14 cellular contexts compared by ENCODE assay signal in the genomic region with DNA sequence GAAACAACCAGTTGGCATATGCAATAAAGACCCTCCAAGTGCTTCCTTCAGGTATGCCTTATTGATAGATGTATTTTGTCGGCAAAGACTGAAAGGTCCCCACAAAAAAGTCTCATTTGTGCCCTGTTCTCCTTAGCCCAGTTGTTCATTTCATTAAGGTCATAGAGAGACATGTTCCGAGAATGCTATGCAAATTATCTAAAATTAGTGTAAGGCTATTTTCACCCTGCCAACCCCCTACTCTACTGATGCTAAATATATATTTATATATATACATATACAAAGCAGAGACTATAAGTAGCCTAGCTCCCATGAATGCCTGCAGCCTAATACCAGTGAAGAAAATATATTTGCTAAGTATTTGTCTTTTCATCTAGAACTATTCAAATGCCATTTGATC.
DNase-seq lines count a peak whose midpoint lies in the region; ATAC-seq, FAIRE-seq and TF ChIP-seq lines count a peak whose summit lies in the region.
"Had no signal": no experiment of that assay in that cellular context is flagged by ENCODE, and none has a peak within 500 bp of the region (broad histone marks: within the 10 kb centered on the region; RNA-seq: fewer than 3 reads in every experiment).

No MANE protein-coding gene starts in this region.

- TF ChIP-seq POLR2A in GM12892 (IDR thresholded peaks at IDR 0.05; ENCODE audit: low read depth, low read length) = no peak

- DNase-seq in GM12892 (ENCODE audit: insufficient read length) = no peak
- no peak for DNase-seq in SK-N-DZ (ENCODE audit: low spot score)
- no peak for DNase-seq in NCI-H1694 treated with DMSO at 0.1 percent for 48 hours (lab: John Stamatoyannopoulos, UW)
- no peak for DNase-seq in central memory CD4-positive, alpha-beta T cell
- no peak for DNase-seq in mammary epithelial cell
- DNase-seq: colonic mucosa; DMS 273 treated with DMSO at 0.1 percent for 48 hours; immature natural killer cell; NCI-H510A treated with DMSO at 0.1 percent for 48 hours; stimulated activated CD8-positive, alpha-beta memory T cell treated with anti-CD3 and anti-CD28 coated beads, Interleukin-4, amount 100 ng/mL, for 48 hours had no signal

- intact Hi-C loops in mammary epithelial cell (cut with micrococcal nuclease) = no loop called here

- TF ChIP-seq CTCF in mammary epithelial cell (conservative IDR thresholded peaks at IDR 0.05 in 1 of 2, IDR thresholded peaks at IDR 0.05 in 1 of 2; ENCODE audit: extremely low read depth in 1 of 2, insufficient read depth in 1 of 2, low read depth in 1 of 2, low read length in 2 of 2) = no peak

- no peaks in the 10 kb centered on the region for H3K4me1 ChIP-seq in mammary epithelial cell (ENCODE audit: insufficient read depth, low read length)
- H3K4me1 ChIP-seq: adrenal gland, colonic mucosa had no signal

- no peaks in the 10 kb centered on the region for H3K36me3 ChIP-seq in mammary epithelial cell (ENCODE audit: insufficient read depth, low read length)
- H3K36me3 ChIP-seq: adrenal gland, colonic mucosa had no signal

- 100% methylated on average over 2 of the region's 2 CpGs for WGBS in mammary epithelial cell (ENCODE audit: low coverage, missing lambda C conversion rate)

- FAIRE-seq in GM12892 (lab: Jason Lieb, UNC) = peak; percentile 90

- in situ Hi-C loops in mammary epithelial cell (cut with MboI; ENCODE audit: low sequenced_read_pairs in 2 of 2) = no loop called here

- H2AFZ ChIP-seq in mammary epithelial cell (ENCODE audit: low read depth, low read length) = no peak overlapping the region

- no peaks in the 10 kb centered on the region for H3K27me3 ChIP-seq in mammary epithelial cell (ENCODE audit: insufficient read depth, low read length)
- H3K27me3 ChIP-seq: adrenal gland, colonic mucosa had no signal

- no peaks in the 10 kb centered on the region for H3K9me3 ChIP-seq in mammary epithelial cell (replicated peaks; ENCODE audit: insufficient read depth, low read length)
- H3K9me3 ChIP-seq: adrenal gland, colonic mucosa had no signal

- no peak overlapping the region for H3K4me3 ChIP-seq in mammary epithelial cell (replicated peaks in 1 of 3; ENCODE audit: insufficient read depth in 1 of 3, low read depth in 2 of 3, low read length in 3 of 3)
- H3K4me3 ChIP-seq: adrenal gland, colonic mucosa had no signal

- no peaks in the 10 kb centered on the region for H4K20me1 ChIP-seq in mammary epithelial cell (ENCODE audit: insufficient read depth, low read length)

- no peaks in the 10 kb centered on the region for H3K79me2 ChIP-seq in mammary epithelial cell (ENCODE audit: insufficient read depth, low read length)

- H3K4me2 ChIP-seq in mammary epithelial cell (ENCODE audit: insufficient read depth, low read depth, low read length) = no peak overlapping the region

- peak; percentile 66 for ATAC-seq in GM19397 (IDR thresholded peaks at IDR 0.05; ENCODE audit: unreplicated experiment)
- peak; percentile 62 for ATAC-seq in HG02642 (IDR thresholded peaks at IDR 0.05; ENCODE audit: poor library complexity, unreplicated experiment)
- ATAC-seq in HG03432 (IDR thresholded peaks at IDR 0.05; ENCODE audit: unreplicated experiment) = peak; percentile 81

- CTCF ChIA-PET in mammary epithelial cell (lab: Charles Lee; ENCODE audit: low non-redundant PET) = no interaction called here

- no TSS peak for BruUV-seq in mammary epithelial cell (replicated peaks; lab: Mats Ljungman, UMichigan)

- dilution Hi-C loops in mammary epithelial cell (cut with HindIII; ENCODE audit: low sequenced_read_pairs) = no loop called here

- no peak overlapping the region for H3K27ac ChIP-seq in mammary epithelial cell (ENCODE audit: insufficient read depth, low read depth, low read length)
- H3K27ac ChIP-seq: adrenal gland, colonic mucosa had no signal

- no peak overlapping the region for H3K9ac ChIP-seq in mammary epithelial cell (ENCODE audit: insufficient read depth, low read length)
